Comparison of ENCODE assay signal across 1 cellular context in genomic region chr16:2276501-2277195, GRCh38.
TF ChIP-seq lines count a peak whose summit lies in the region.

No MANE protein-coding gene starts in this region.

TF ChIP-seq in GM23338, 12 proteins besides CTCF, POLR2A, EP300 and RAD21:
- TF ChIP-seq STAT1 (IDR thresholded peaks at IDR 0.05; ENCODE audit: unreplicated experiment), result no peak
- TF ChIP-seq ZNF462 (CRISPR knock-in tag; IDR thresholded peaks at IDR 0.05), result no peak
- no peak for TF ChIP-seq NANOG (IDR thresholded peaks at IDR 0.05; ENCODE audit: borderline replicate concordance)
- no peak for TF ChIP-seq ETS1 (IDR thresholded peaks at IDR 0.05)
- TF ChIP-seq REST (IDR thresholded peaks at IDR 0.05; ENCODE audit: unreplicated experiment), result no peak
- TF ChIP-seq EZH2phosphoT487 (IDR thresholded peaks at IDR 0.05; ENCODE audit: unreplicated experiment), result no peak
- TF ChIP-seq EZH2 (IDR thresholded peaks at IDR 0.05; ENCODE audit: low read depth, unreplicated experiment), result no peak
- no peak for TF ChIP-seq CREB1 (CRISPR knock-in tag; IDR thresholded peaks at IDR 0.05; ENCODE audit: low read depth)
- no peak for TF ChIP-seq POLR2AphosphoS5 (IDR thresholded peaks at IDR 0.05; ENCODE audit: low read depth)
- no peak for TF ChIP-seq ZNF114 (CRISPR knock-in tag; IDR thresholded peaks at IDR 0.05)
- TF ChIP-seq JUNB (IDR thresholded peaks at IDR 0.05; ENCODE audit: unreplicated experiment), result no peak
- no peak for TF ChIP-seq ZNF331 (CRISPR knock-in tag; IDR thresholded peaks at IDR 0.05; ENCODE audit: low read depth)
